Comparison of ENCODE assay signal across 7 cellular contexts in the genomic region with DNA sequence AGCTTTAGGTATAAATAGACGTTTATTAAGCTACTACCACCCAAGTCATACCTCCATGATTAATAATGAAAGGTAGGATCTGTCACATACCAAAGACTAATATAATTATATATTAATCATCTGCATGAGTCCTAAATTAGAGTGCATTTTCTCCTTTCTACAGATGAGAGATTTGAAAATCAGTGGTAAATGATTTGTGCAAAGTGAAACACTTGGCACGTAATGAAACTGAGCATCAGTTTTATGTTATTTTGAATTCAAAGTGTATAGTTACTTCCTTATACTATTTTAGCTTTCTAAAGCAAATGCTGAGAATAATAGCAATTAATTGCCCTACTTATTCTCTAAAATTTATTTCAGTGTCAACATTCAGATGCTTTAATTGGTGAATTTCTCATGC.
"Had no signal": no experiment of that assay in that cellular context is flagged by ENCODE, and none has a peak within 500 bp of the region (broad histone marks: within the 10 kb centered on the region; RNA-seq: fewer than 3 reads in every experiment).

No MANE protein-coding gene starts in this region.

- FAIRE-seq: G401.6, GM12891, GM12892, GM18507, GM19239 had no signal

- DNase-seq: GDM1, GF-D8 had no signal
